ENCODE assay signal across 20 cellular contexts in the genomic region with DNA sequence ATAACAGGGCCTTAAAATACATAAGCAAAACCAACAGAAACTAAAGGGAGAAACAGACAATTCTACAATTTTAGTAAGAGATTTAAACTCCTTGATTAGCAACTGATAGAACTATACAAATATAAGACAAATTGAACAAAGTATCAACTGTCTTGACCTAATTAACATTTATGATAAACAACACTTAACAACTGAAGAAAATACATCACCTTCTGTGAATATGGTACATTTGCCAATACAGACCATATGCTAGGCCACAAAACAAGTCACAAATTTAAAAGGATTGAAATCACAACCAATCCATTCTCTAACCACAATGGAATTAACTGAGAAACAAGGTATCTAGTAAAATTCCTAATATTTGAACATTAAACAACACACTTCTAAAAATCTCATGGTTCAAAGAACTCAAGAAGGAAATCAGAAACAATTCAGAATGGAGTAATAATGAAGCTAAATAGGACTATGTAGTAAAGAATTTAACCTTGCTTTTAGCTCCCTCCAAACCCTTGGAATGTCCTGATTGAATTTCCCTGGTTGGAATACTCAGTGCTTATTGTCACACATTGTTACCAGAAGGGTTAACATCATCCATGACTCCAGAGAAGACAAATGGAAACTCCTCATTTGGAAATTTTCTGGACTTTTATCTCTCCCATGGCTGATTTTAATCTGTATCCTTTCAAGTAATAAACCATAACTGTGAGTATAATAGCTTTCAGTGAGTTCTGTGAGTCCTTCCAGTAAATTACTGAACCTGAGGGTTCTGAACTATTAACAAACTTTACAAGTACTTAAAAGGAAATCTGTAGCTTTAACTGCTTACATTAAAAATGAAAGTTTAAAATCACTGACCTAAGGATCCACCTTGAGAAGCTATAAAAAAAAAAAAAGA.
A peak's percentile ranks its signal among the peaks of the same experiment; 100 is the strongest.
DNase-seq lines count a peak whose midpoint lies in the region; ATAC-seq, FAIRE-seq and TF ChIP-seq lines count a peak whose summit lies in the region.
"Had no signal": no experiment of that assay in that cellular context is flagged by ENCODE, and none has a peak within 500 bp of the region (broad histone marks: within the 10 kb centered on the region; RNA-seq: fewer than 3 reads in every experiment).

No MANE protein-coding gene starts in this region.

- peaks cover 88% of the 10 kb centered on the region for H3K79me2 ChIP-seq in endothelial cell of umbilical vein (ENCODE audit: control insufficient read depth, insufficient read depth, low read length)

- dilution Hi-C loops in endothelial cell of umbilical vein (cut with MboI; ENCODE audit: extremely low pct_ligation_motif_present, low sequenced_read_pairs): no loop called here

- H3K4me1 ChIP-seq in endothelial cell of umbilical vein (ENCODE audit: control insufficient read depth, extremely low read depth, insufficient read depth, low read length) (peaks cover 13% of the 10 kb centered on the region), tibial artery (no peaks in the 10 kb centered on the region)
- H3K4me1 ChIP-seq: prostate gland had no signal

- H3K27ac Mint-ChIP-seq in activated CD8-positive, alpha-beta T cell treated with anti-CD3 and anti-CD28 coated beads for 36 hours: peak overlapping the region; percentile 2
- H3K27ac Mint-ChIP-seq in activated CD8-positive, alpha-beta T cell treated with anti-CD3 and anti-CD28 coated beads, Interleukin-2, amount 10 ng/mL, durations not matched to agents 7 days and 5 days: no peak overlapping the region
- H3K27ac Mint-ChIP-seq in stimulated activated naive B cell treated with anti-CD40 and anti-IgM and Interleukin-4, amounts not matched to agents 10 μg/mL and 1 μg/mL and 100 μg/mL, for 72 hours: peak overlapping the region; percentile 63
- H3K27ac Mint-ChIP-seq: activated naive CD8-positive, alpha-beta T cell treated with anti-CD3 and anti-CD28 coated beads for 36 hours; CD8-positive, alpha-beta T cell had no signal

- no peak for TF ChIP-seq CTCF in activated CD8-positive, alpha-beta T cell treated with anti-CD3 and anti-CD28 coated beads for 36 hours (IDR thresholded peaks at IDR 0.05)
- TF ChIP-seq CTCF in endothelial cell of umbilical vein (IDR thresholded peaks at IDR 0.05; ENCODE audit: extremely low read depth in 1 of 2, insufficient read depth in 1 of 2, low read depth in 1 of 2, low read length in 2 of 2): no peak
- no peak for TF ChIP-seq CTCF in tibial artery (IDR thresholded peaks at IDR 0.05)

- ATAC-seq in activated CD8-positive, alpha-beta T cell treated with anti-CD3 and anti-CD28 coated beads for 36 hours: no peak
- ATAC-seq in activated CD8-positive, alpha-beta T cell treated with anti-CD3 and anti-CD28 coated beads, Interleukin-2, amount 10 ng/mL, durations not matched to agents 7 days and 5 days: no peak
- ATAC-seq in stimulated activated naive B cell treated with anti-CD40 and anti-IgM and Interleukin-4, amounts not matched to agents 10 μg/mL and 1 μg/mL and 100 μg/mL, for 72 hours (replicated peaks): no peak
- no peak for ATAC-seq in GM19463 (IDR thresholded peaks at IDR 0.05; ENCODE audit: unreplicated experiment)
- ATAC-seq: CD8-positive, alpha-beta T cell had no signal

- no peaks in the 10 kb centered on the region for H3K27me3 Mint-ChIP-seq in activated CD8-positive, alpha-beta T cell treated with anti-CD3 and anti-CD28 coated beads for 36 hours
- H3K27me3 Mint-ChIP-seq in activated CD8-positive, alpha-beta T cell treated with anti-CD3 and anti-CD28 coated beads, Interleukin-2, amount 10 ng/mL, durations not matched to agents 7 days and 5 days (ENCODE audit: low read depth): no peaks in the 10 kb centered on the region
- H3K27me3 Mint-ChIP-seq in stimulated activated naive B cell treated with anti-CD40 and anti-IgM and Interleukin-4, amounts not matched to agents 10 μg/mL and 1 μg/mL and 100 μg/mL, for 72 hours: no peaks in the 10 kb centered on the region
- H3K27me3 Mint-ChIP-seq: activated naive CD8-positive, alpha-beta T cell treated with anti-CD3 and anti-CD28 coated beads for 36 hours had no signal

- no TSS peak for BruUV-seq in endothelial cell of umbilical vein (replicated peaks; lab: Mats Ljungman, UMichigan)

- no peaks in the 10 kb centered on the region for H3K9me1 ChIP-seq in endothelial cell of umbilical vein (replicated peaks; ENCODE audit: control insufficient read depth, extremely low read depth, insufficient read depth, low read length)

- no peak for TF ChIP-seq POLR2A in endothelial cell of umbilical vein (IDR thresholded peaks at IDR 0.05; ENCODE audit: low read depth, low read length)

- no peak overlapping the region for H2AFZ ChIP-seq in endothelial cell of umbilical vein (ENCODE audit: low read depth, low read length)

- no peak overlapping the region for H3K4me2 ChIP-seq in endothelial cell of umbilical vein (ENCODE audit: insufficient read depth, low read length)

- peaks cover 53% of the 10 kb centered on the region for H3K4me1 Mint-ChIP-seq in activated CD8-positive, alpha-beta T cell treated with anti-CD3 and anti-CD28 coated beads for 36 hours (ENCODE audit: low read depth)
- H3K4me1 Mint-ChIP-seq in activated CD8-positive, alpha-beta T cell treated with anti-CD3 and anti-CD28 coated beads, Interleukin-2, amount 10 ng/mL, durations not matched to agents 7 days and 5 days (ENCODE audit: low read depth): peaks cover 12% of the 10 kb centered on the region
- H3K4me1 Mint-ChIP-seq in stimulated activated naive B cell treated with anti-CD40 and anti-IgM and Interleukin-4, amounts not matched to agents 10 μg/mL and 1 μg/mL and 100 μg/mL, for 72 hours: peaks cover 27 to 51% of the 10 kb centered on the region in 2 donors

- H3K27ac ChIP-seq in endothelial cell of umbilical vein (ENCODE audit: insufficient read depth, low read depth, low read length) (no peak overlapping the region), tibial artery (no peak overlapping the region)
- H3K27ac ChIP-seq: coronary artery, prostate gland had no signal

- H4K20me1 ChIP-seq in endothelial cell of umbilical vein (replicated peaks; ENCODE audit: control insufficient read depth, extremely low read depth, insufficient read depth, low read length): peaks cover 18% of the 10 kb centered on the region

- no peaks in the 10 kb centered on the region for H3K9me3 ChIP-seq in endothelial cell of umbilical vein (replicated peaks; ENCODE audit: control insufficient read depth, insufficient read depth, low read length)
- no peaks in the 10 kb centered on the region for H3K9me3 ChIP-seq in tibial artery
- peaks cover 4% of the 10 kb centered on the region; the same call in 1 of the 2 replicates for H3K9me3 ChIP-seq in MG63
- H3K9me3 ChIP-seq: prostate gland had no signal

- no peak overlapping the region for H3K9ac ChIP-seq in endothelial cell of umbilical vein (replicated peaks; ENCODE audit: extremely low read depth, insufficient read depth, low read length)

- no peak overlapping the region for H3K4me3 Mint-ChIP-seq in activated CD8-positive, alpha-beta T cell treated with anti-CD3 and anti-CD28 coated beads for 36 hours
- H3K4me3 Mint-ChIP-seq in activated CD8-positive, alpha-beta T cell treated with anti-CD3 and anti-CD28 coated beads, Interleukin-2, amount 10 ng/mL, durations not matched to agents 7 days and 5 days: no peak overlapping the region
- H3K4me3 Mint-ChIP-seq in stimulated activated naive B cell treated with anti-CD40 and anti-IgM and Interleukin-4, amounts not matched to agents 10 μg/mL and 1 μg/mL and 100 μg/mL, for 72 hours: no peak overlapping the region
- H3K4me3 Mint-ChIP-seq: activated naive CD8-positive, alpha-beta T cell treated with anti-CD3 and anti-CD28 coated beads for 36 hours; CD8-positive, alpha-beta T cell; nephron had no signal

- H3K36me3 ChIP-seq in endothelial cell of umbilical vein (ENCODE audit: control insufficient read depth in 2 of 2, extremely low read depth in 1 of 2, insufficient read depth in 2 of 2, low read length in 2 of 2) (no peaks in the 10 kb centered on the region), tibial artery (no peaks in the 10 kb centered on the region), MG63 (peaks cover 5% of the 10 kb centered on the region)
- H3K36me3 ChIP-seq: prostate gland had no signal

- no peaks in the 10 kb centered on the region for H3K27me3 ChIP-seq in endothelial cell of umbilical vein (ENCODE audit: control insufficient read depth in 2 of 2, insufficient read depth in 2 of 2, low read length in 2 of 2)
- H3K27me3 ChIP-seq in tibial artery: no peaks in the 10 kb centered on the region
- H3K27me3 ChIP-seq in MG63: no peaks in the 10 kb centered on the region

- H3K4me3 ChIP-seq in endothelial cell of umbilical vein (replicated peaks in 1 of 3; ENCODE audit: insufficient read depth in 1 of 3, low read depth in 1 of 3, low read length in 3 of 3): no peak overlapping the region
- H3K4me3 ChIP-seq in tibial artery: no peak overlapping the region
- H3K4me3 ChIP-seq in MG63: no peak overlapping the region
- H3K4me3 ChIP-seq: coronary artery, prostate gland had no signal

- POLR2A ChIA-PET in activated CD8-positive, alpha-beta T cell treated with anti-CD3 and anti-CD28 coated beads for 36 hours (lab: Charles Lee): interaction anchor here (0.6 kb wide), 1 partner anchor 42 kb away, joined by 3 read pairs; no protein-coding TSS in a partner anchor
- POLR2A ChIA-PET in activated CD8-positive, alpha-beta T cell treated with anti-CD3 and anti-CD28 coated beads, Interleukin-2, amount 10 ng/mL, durations not matched to agents 7 days and 5 days (lab: Charles Lee): interaction anchor here (0.5 kb wide), 2 partner anchors 279 to 706 kb away, joined by 3 read pairs; a partner anchor contains a TSS
- POLR2A ChIA-PET in endothelial cell of umbilical vein (lab: Charles Lee): no interaction called here

- CTCF ChIA-PET in activated CD8-positive, alpha-beta T cell treated with anti-CD3 and anti-CD28 coated beads for 36 hours (lab: Charles Lee): interaction anchor here (1.3 to 1.5 kb wide), 2 partner anchors 13 to 17 kb away, joined by 3 to 5 read pairs; no protein-coding TSS in a partner anchor
- CTCF ChIA-PET in activated CD8-positive, alpha-beta T cell treated with anti-CD3 and anti-CD28 coated beads, Interleukin-2, amount 10 ng/mL, durations not matched to agents 7 days and 5 days (lab: Charles Lee): interaction anchor here (0.6 to 1.0 kb wide), 4 partner anchors 11 to 292 kb away, joined by 3 to 4 read pairs (median 3); no protein-coding TSS in a partner anchor
- CTCF ChIA-PET in endothelial cell of umbilical vein (lab: Charles Lee): interaction anchor here (1.1 to 1.3 kb wide), 4 partner anchors 14 to 300 kb away, joined by 3 to 5 read pairs (median 4); no protein-coding TSS in a partner anchor

- H3K36me3 Mint-ChIP-seq in activated CD8-positive, alpha-beta T cell treated with anti-CD3 and anti-CD28 coated beads for 36 hours (ENCODE audit: low read depth): peaks cover 18% of the 10 kb centered on the region
- peaks cover 19% of the 10 kb centered on the region for H3K36me3 Mint-ChIP-seq in activated CD8-positive, alpha-beta T cell treated with anti-CD3 and anti-CD28 coated beads, Interleukin-2, amount 10 ng/mL, durations not matched to agents 7 days and 5 days (ENCODE audit: low read depth)
- H3K36me3 Mint-ChIP-seq in stimulated activated naive B cell treated with anti-CD40 and anti-IgM and Interleukin-4, amounts not matched to agents 10 μg/mL and 1 μg/mL and 100 μg/mL, for 72 hours: peaks cover 17 to 31% of the 10 kb centered on the region in 2 donors
- H3K36me3 Mint-ChIP-seq: activated naive CD8-positive, alpha-beta T cell treated with anti-CD3 and anti-CD28 coated beads for 36 hours had no signal

- intact Hi-C loops in activated CD8-positive, alpha-beta T cell treated with anti-CD3 and anti-CD28 coated beads for 36 hours (cut with micrococcal nuclease): no loop called here
- intact Hi-C loops in endothelial cell of umbilical vein (cut with micrococcal nuclease): no loop called here
- intact Hi-C loops in tibial artery (cut with DNase I; ENCODE audit: low total_unique reads): no loop called here

- H3K9me3 Mint-ChIP-seq in activated CD8-positive, alpha-beta T cell treated with anti-CD3 and anti-CD28 coated beads for 36 hours: peaks cover 5% of the 10 kb centered on the region
- no peaks in the 10 kb centered on the region for H3K9me3 Mint-ChIP-seq in activated CD8-positive, alpha-beta T cell treated with anti-CD3 and anti-CD28 coated beads, Interleukin-2, amount 10 ng/mL, durations not matched to agents 7 days and 5 days (ENCODE audit: insufficient read depth)
- peaks cover 7 to 8% of the 10 kb centered on the region in 2 donors for H3K9me3 Mint-ChIP-seq in stimulated activated naive B cell treated with anti-CD40 and anti-IgM and Interleukin-4, amounts not matched to agents 10 μg/mL and 1 μg/mL and 100 μg/mL, for 72 hours
- H3K9me3 Mint-ChIP-seq: activated naive CD8-positive, alpha-beta T cell treated with anti-CD3 and anti-CD28 coated beads for 36 hours had no signal

- no peak for DNase-seq in activated CD8-positive, alpha-beta T cell treated with anti-CD3 and anti-CD28 coated beads for 36 hours
- no peak for DNase-seq in activated CD8-positive, alpha-beta T cell treated with anti-CD3 and anti-CD28 coated beads, Interleukin-2, amount 10 ng/mL, durations not matched to agents 7 days and 5 days
- peak; percentile 20 for DNase-seq in LHCN-M2 (ENCODE audit: low read depth)
- DNase-seq in endothelial cell of umbilical vein (ENCODE audit: low read depth, low spot score): peak; percentile 24
- DNase-seq in stimulated activated naive B cell treated with anti-CD40 and anti-IgM and Interleukin-4, amounts not matched to agents 10 μg/mL and 1 μg/mL and 100 μg/mL, for 72 hours: no peak
- no peak for DNase-seq in tibial artery
- no peak for DNase-seq in MG63
- DNase-seq: activated CD8-positive, alpha-beta memory T cell treated with anti-CD3 and anti-CD28 coated beads for 24 hours; activated naive CD8-positive, alpha-beta T cell treated with anti-CD3 and anti-CD28 coated beads for 36 hours; CD8-positive, alpha-beta T cell; mesenchymal stem cell; NCI-H1092; NCI-H524; SHP77 treated with DMSO at 0.1 percent for 48 hours; small intestine; stimulated activated CD4-positive, alpha-beta T cell treated with anti-CD3 and anti-CD28 coated beads, Interleukin-4, amount 100 ng/mL, for 1 hour had no signal

- FAIRE-seq in endothelial cell of umbilical vein (lab: Jason Lieb, UNC): no peak
- FAIRE-seq: small intestine had no signal

Comparison
In these comparisons a context has a peak if more than half of its experiments do, and no peak if none do; other contexts are left out.
1. DNase-seq: peak in LHCN-M2 (single experiment) and endothelial cell of umbilical vein (single experiment); none in activated CD8-positive, alpha-beta T cell treated with anti-CD3 and anti-CD28 coated beads for 36 hours (single experiment), activated CD8-positive, alpha-beta T cell treated with anti-CD3 and anti-CD28 coated beads, Interleukin-2, amount 10 ng/mL, durations not matched to agents 7 days and 5 days (single experiment), stimulated activated naive B cell treated with anti-CD40 and anti-IgM and Interleukin-4, amounts not matched to agents 10 μg/mL and 1 μg/mL and 100 μg/mL, for 72 hours (single experiment), tibial artery (0 of 2) and MG63 (single experiment).